ENCODE assay signal across 8 cellular contexts in genomic region chr1:40153073-40153770, GRCh38. TPM values are rescaled to one million over a fixed set of nuclear protein-coding genes. Genes with fewer than 3 reads are reported as not detected.
DNase-seq lines count a peak whose midpoint lies in the region; ATAC-seq, FAIRE-seq and TF ChIP-seq lines count a peak whose summit lies in the region.

No MANE protein-coding gene starts in this region.

- intact Hi-C loops in left ventricle myocardium inferior (cut with micrococcal nuclease) (no loop called here), sigmoid colon (cut with DNase I) (loop anchor here (1.0 to 2.0 kb wide), 2 partner anchors 162 to 185 kb away; no protein-coding TSS in a partner anchor)

- peak; percentile 43 to 66; a peak in 3 of 6 replicates for ATAC-seq in A549
- peak; percentile 65 for ATAC-seq in HG03108 (IDR thresholded peaks at IDR 0.05; ENCODE audit: unreplicated experiment)
- ATAC-seq in GM19395 (IDR thresholded peaks at IDR 0.05; ENCODE audit: unreplicated experiment): no peak

- peak overlapping the region; percentile 64 for H3K4me2 ChIP-seq in A549

- CTCF ChIA-PET in A549 (lab: Yijun Ruan, JAX): interaction anchor here (0.6 to 6.9 kb wide), 35 partner anchors 10 to 459 kb away, joined by 3 to 72 read pairs (median 4); partner anchors contain the start of gene COL9A2
- CTCF ChIA-PET in activated naive CD4-positive, alpha-beta T cell treated with anti-CD3 and anti-CD28 coated beads, Interleukin-2, amount 10 ng/mL, durations not matched to agents 7 days and 5 days (lab: Charles Lee): interaction anchor here (0.7 to 7.9 kb wide), 31 partner anchors 9 to 462 kb away, joined by 3 to 215 read pairs (median 6); partner anchors contain the start of genes COL9A2 and RLF

- H3K27ac ChIP-seq in A549 (no peak overlapping the region), left ventricle myocardium inferior (replicated peaks) (no peak overlapping the region), sigmoid colon (no peak overlapping the region)

- H3K36me3 ChIP-seq in left ventricle myocardium inferior (no peaks in the 10 kb centered on the region), sigmoid colon (no peaks in the 10 kb centered on the region)

- peak; percentile 53 to 60; a peak in 4 of 5 replicates for TF ChIP-seq RAD21 in A549 (conservative IDR thresholded peaks at IDR 0.05 in 1 of 2, IDR thresholded peaks at IDR 0.05 in 1 of 2)

- peak in 1 of 2 experiments; percentile 61 for DNase-seq in A549 (ENCODE audit: low read depth in 1 of 2, low spot score in 1 of 2)
- DNase-seq in ELR (ENCODE audit: low read depth): peak; percentile 70
- DNase-seq in NCI-H510A treated with DMSO at 0.1 percent for 48 hours (lab: John Stamatoyannopoulos, UW): peak; percentile 84
- peak; percentile 48 for DNase-seq in activated naive CD4-positive, alpha-beta T cell treated with anti-CD3 and anti-CD28 coated beads, Interleukin-2, amount 10 ng/mL, durations not matched to agents 7 days and 5 days
- no peak for DNase-seq in left ventricle myocardium inferior
- no peak for DNase-seq in sigmoid colon

- TF ChIP-seq POLR2A in A549 (IDR thresholded peaks at IDR 0.05; ENCODE audit: low read length) (no peak), sigmoid colon (IDR thresholded peaks at IDR 0.05) (no peak)

- WGBS in A549 (ENCODE audit: missing lambda C conversion rate): 2% methylated on average over 2 of the region's 2 CpGs
- WGBS in sigmoid colon, 2 donors: 0 to 1% methylated on average over 2 of the region's 2 CpGs

- H3K4me1 ChIP-seq in A549: no peaks in the 10 kb centered on the region
- no peaks in the 10 kb centered on the region for H3K4me1 ChIP-seq in left ventricle myocardium inferior
- H3K4me1 ChIP-seq in sigmoid colon: peaks cover 0 to 4% (median 2%) of the 10 kb centered on the region in 4 donors

- POLR2A ChIA-PET in A549 (lab: Yijun Ruan, JAX): no interaction called here

- TF ChIP-seq EP300 in A549 (IDR thresholded peaks at IDR 0.05) (no peak), sigmoid colon (IDR thresholded peaks at IDR 0.05) (no peak)

- H3K27me3 ChIP-seq in left ventricle myocardium inferior (ENCODE audit: low read depth): peaks cover 23% of the 10 kb centered on the region
- no peaks in the 10 kb centered on the region for H3K27me3 ChIP-seq in sigmoid colon

- H3K27me3 Mint-ChIP-seq in activated naive CD4-positive, alpha-beta T cell treated with anti-CD3 and anti-CD28 coated beads, Interleukin-2, amount 10 ng/mL, durations not matched to agents 7 days and 5 days: peaks cover under 1% of the 10 kb centered on the region

- H3K9me3 Mint-ChIP-seq in activated naive CD4-positive, alpha-beta T cell treated with anti-CD3 and anti-CD28 coated beads, Interleukin-2, amount 10 ng/mL, durations not matched to agents 7 days and 5 days: no peaks in the 10 kb centered on the region

- no peaks in the 10 kb centered on the region for H3K36me3 Mint-ChIP-seq in activated naive CD4-positive, alpha-beta T cell treated with anti-CD3 and anti-CD28 coated beads, Interleukin-2, amount 10 ng/mL, durations not matched to agents 7 days and 5 days

- TF ChIP-seq CTCF in A549 (IDR thresholded peaks at IDR 0.05) (peak; percentile 65), left ventricle myocardium inferior (IDR thresholded peaks at IDR 0.05; ENCODE audit: borderline replicate concordance) (peak; percentile 78), sigmoid colon (IDR thresholded peaks at IDR 0.05) (peak in 3 of 4 experiments; percentile 39 to 67 (median 50))

- H3K4me3 Mint-ChIP-seq in activated naive CD4-positive, alpha-beta T cell treated with anti-CD3 and anti-CD28 coated beads, Interleukin-2, amount 10 ng/mL, durations not matched to agents 7 days and 5 days: no peak overlapping the region

- H3K4me3 ChIP-seq in A549 (no peak overlapping the region), left ventricle myocardium inferior (no peak overlapping the region), sigmoid colon (no peak overlapping the region)

- H3K27ac Mint-ChIP-seq in activated naive CD4-positive, alpha-beta T cell treated with anti-CD3 and anti-CD28 coated beads, Interleukin-2, amount 10 ng/mL, durations not matched to agents 7 days and 5 days: no peak overlapping the region

- H3K9me3 ChIP-seq in A549 (no peaks in the 10 kb centered on the region), left ventricle myocardium inferior (replicated peaks) (no peaks in the 10 kb centered on the region), sigmoid colon (no peaks in the 10 kb centered on the region)

- no peak for FAIRE-seq in A549 (lab: Jason Lieb, UNC)

- H3K4me1 Mint-ChIP-seq in activated naive CD4-positive, alpha-beta T cell treated with anti-CD3 and anti-CD28 coated beads, Interleukin-2, amount 10 ng/mL, durations not matched to agents 7 days and 5 days: peaks cover 7% of the 10 kb centered on the region

TF ChIP-seq in A549, 52 proteins besides CTCF, POLR2A, EP300 and RAD21:
- TF ChIP-seq SMC3 (IDR thresholded peaks at IDR 0.05) (peak; percentile 58), TP53 (CRISPR knock-in tag; IDR thresholded peaks at IDR 0.05) (no peak)

RNA-seq across cellular contexts. Expression of gene RLF, which starts 8.0 kb away (rescaled TPM):
- polyA plus RNA-seq in A549 (2011; rRNA removed) (7.9 and 8.3 TPM in 2 replicates), A549 (2017; fragmentation: RNase III; extraction: RNeasy Plus Mini Kit Qiagen cat#74134 plus additional on column Dnase treatment) (4.5 to 4.8 TPM (median 4.7 TPM) in 3 replicates), sigmoid colon (1 to 10 TPM; 2.4 to 6.1 (median 3.5) TPM)
- 1.2 and 1.3 TPM in 2 replicates for polyA plus RNA-seq in A549 (2012; cell fraction: cytosol; rRNA removed)
- 1.3 and 1.6 TPM in 2 replicates for polyA plus RNA-seq in A549 (2012; cell fraction: nucleus; rRNA removed)
- polyA minus RNA-seq in A549 (2011; rRNA and poly(A)+ RNA removed): 6.2 TPM in 2 replicates
- total RNA-seq in left ventricle myocardium inferior (13.2 TPM), sigmoid colon (10 to 100 TPM; 19.9 to 27.6 (median 23.4) TPM)

RNA-seq across cellular contexts. Expression of gene PPT1, which starts 56.2 kb away (rescaled TPM):
- 40.2 and 64.3 TPM in 2 replicates for polyA plus RNA-seq in A549 (2011; rRNA removed)
- 14.6 and 18.1 TPM in 2 replicates for polyA plus RNA-seq in A549 (2012; cell fraction: cytosol; rRNA removed)
- polyA plus RNA-seq in A549 (2012; cell fraction: nucleus; rRNA removed): 11.3 and 12.4 TPM in 2 replicates
- polyA plus RNA-seq in A549 (2017; fragmentation: RNase III; extraction: RNeasy Plus Mini Kit Qiagen cat#74134 plus additional on column Dnase treatment): 55.9 to 57.2 TPM (median 56.7 TPM) in 3 replicates
- polyA minus RNA-seq in A549 (2011; rRNA and poly(A)+ RNA removed): 31.2 and 39.1 TPM in 2 replicates
- 37.7 TPM for total RNA-seq in left ventricle myocardium inferior
- total RNA-seq in sigmoid colon: 10 to 100 TPM; 70.4 to 86.7 (median 75.9) TPM
- polyA plus RNA-seq in sigmoid colon: 10 to 100 TPM; 10.2 to 76.3 (median 54.9) TPM

Comparison
In these comparisons a context has a peak if more than half of its experiments do, and no peak if none do; other contexts are left out.
1. DNase-seq: peak in ELR (single experiment), NCI-H510A treated with DMSO at 0.1 percent for 48 hours (single experiment) and activated naive CD4-positive, alpha-beta T cell treated with anti-CD3 and anti-CD28 coated beads, Interleukin-2, amount 10 ng/mL, durations not matched to agents 7 days and 5 days (single experiment); none in left ventricle myocardium inferior (single experiment) and sigmoid colon (single experiment).
2. Peak in every context shown above with its lines, with median percentiles within 50 percentile points of each other: CTCF ChIP-seq.